7 cellular contexts compared by ENCODE assay signal in genomic region chr19:13796301-13797057, GRCh38. TPM values are rescaled to one million over a fixed set of nuclear protein-coding genes. Genes with fewer than 3 reads are reported as not detected.
DNase-seq lines count a peak whose midpoint lies in the region; ATAC-seq, FAIRE-seq and TF ChIP-seq lines count a peak whose summit lies in the region.

No MANE protein-coding gene starts in this region.

- no peaks in the 10 kb centered on the region for H3K36me3 ChIP-seq in urinary bladder (ENCODE audit: insufficient read depth)

- H3K27me3 Mint-ChIP-seq in memory B cell = no peaks in the 10 kb centered on the region

- ATAC-seq in memory B cell (ENCODE audit: low read depth) = no peak

- FAIRE-seq in GM18507 (lab: Jason Lieb, UNC) = peak; percentile 45

- WGBS in urinary bladder = 11% methylated on average over 12 of the region's 12 CpGs

- H3K36me3 Mint-ChIP-seq in memory B cell = peaks cover 6% of the 10 kb centered on the region

- no peaks in the 10 kb centered on the region for H3K9me3 Mint-ChIP-seq in memory B cell

- no peak overlapping the region for H3K27ac ChIP-seq in urinary bladder (ENCODE audit: low read depth)

- peak overlapping the region; percentile 88 for H3K27ac Mint-ChIP-seq in memory B cell

- no peak for DNase-seq in GM18507 (ENCODE audit: extremely low spot score, insufficient read length, low read depth)
- DNase-seq in ecto neural progenitor cell (ENCODE audit: low spot score) = peak; percentile 60
- no peak for DNase-seq in memory B cell (ENCODE audit: low spot score in 2 of 2)
- no peak for DNase-seq in globus pallidus (ENCODE audit: low spot score)
- DNase-seq in HuH-7 (ENCODE audit: low spot score) = no peak

- H3K4me1 Mint-ChIP-seq in memory B cell = peaks cover 18% of the 10 kb centered on the region

- peak overlapping the region; percentile 82 for H3K4me3 ChIP-seq in urinary bladder (ENCODE audit: low read depth, low read length)

- peak overlapping the region; percentile 89 for H3K4me3 Mint-ChIP-seq in memory B cell

- no peaks in the 10 kb centered on the region for H3K4me1 ChIP-seq in urinary bladder (ENCODE audit: insufficient read depth)

TF ChIP-seq in PFSK-1, 5 proteins besides CTCF, POLR2A, EP300 and RAD21:
- TF ChIP-seq FOXP2 (optimal IDR thresholded peaks at IDR 0.05; ENCODE audit: borderline replicate concordance, extremely low read depth, extremely low read length, insufficient read depth) = no peak
- TF ChIP-seq TAF1 (IDR thresholded peaks at IDR 0.05; ENCODE audit: borderline replicate concordance, insufficient read depth, low read length) = 0 out of 2 replicates have a peak, but pooled peaks have one; percentile 30
- TF ChIP-seq REST (IDR thresholded peaks at IDR 0.05; ENCODE audit: insufficient read depth in 1 of 2, low read depth in 2 of 2, low read length in 2 of 2) = peak; percentile 58 to 77; a peak in 3 of 4 replicates
- TF ChIP-seq POLR2AphosphoS5 (IDR thresholded peaks at IDR 0.05; ENCODE audit: low read depth, low read length) = no peak; the same call in 1 of the 2 replicates
- TF ChIP-seq SIN3A (IDR thresholded peaks at IDR 0.05; ENCODE audit: borderline replicate concordance, insufficient read depth, low read length) = peak; percentile 81; the same call in 1 of the 2 replicates

RNA-seq across cellular contexts. Expression of gene ZSWIM4, which starts 1.2 kb away (rescaled TPM):
- polyA plus RNA-seq in PFSK-1 (2012; ENCODE audit: insufficient read length, low read depth) = 31.2 TPM
- 2.5 TPM for total RNA-seq in urinary bladder
- 2.2 TPM for polyA plus RNA-seq in urinary bladder

RNA-seq across cellular contexts. Expression of gene C19orf53, which starts 22.2 kb away (rescaled TPM):
- polyA plus RNA-seq in PFSK-1 (2012; ENCODE audit: insufficient read length, low read depth) = 320 TPM
- total RNA-seq in urinary bladder = 22.6 TPM
- polyA plus RNA-seq in urinary bladder = 156 TPM

RNA-seq across cellular contexts. Expression of gene MRI1, which starts 32.2 kb away (rescaled TPM):
- polyA plus RNA-seq in PFSK-1 (2012; ENCODE audit: insufficient read length, low read depth) = 64.5 TPM
- total RNA-seq in urinary bladder = 23.3 TPM
- 38.1 TPM for polyA plus RNA-seq in urinary bladder
